1 cellular context compared by ENCODE assay signal in the genomic region with DNA sequence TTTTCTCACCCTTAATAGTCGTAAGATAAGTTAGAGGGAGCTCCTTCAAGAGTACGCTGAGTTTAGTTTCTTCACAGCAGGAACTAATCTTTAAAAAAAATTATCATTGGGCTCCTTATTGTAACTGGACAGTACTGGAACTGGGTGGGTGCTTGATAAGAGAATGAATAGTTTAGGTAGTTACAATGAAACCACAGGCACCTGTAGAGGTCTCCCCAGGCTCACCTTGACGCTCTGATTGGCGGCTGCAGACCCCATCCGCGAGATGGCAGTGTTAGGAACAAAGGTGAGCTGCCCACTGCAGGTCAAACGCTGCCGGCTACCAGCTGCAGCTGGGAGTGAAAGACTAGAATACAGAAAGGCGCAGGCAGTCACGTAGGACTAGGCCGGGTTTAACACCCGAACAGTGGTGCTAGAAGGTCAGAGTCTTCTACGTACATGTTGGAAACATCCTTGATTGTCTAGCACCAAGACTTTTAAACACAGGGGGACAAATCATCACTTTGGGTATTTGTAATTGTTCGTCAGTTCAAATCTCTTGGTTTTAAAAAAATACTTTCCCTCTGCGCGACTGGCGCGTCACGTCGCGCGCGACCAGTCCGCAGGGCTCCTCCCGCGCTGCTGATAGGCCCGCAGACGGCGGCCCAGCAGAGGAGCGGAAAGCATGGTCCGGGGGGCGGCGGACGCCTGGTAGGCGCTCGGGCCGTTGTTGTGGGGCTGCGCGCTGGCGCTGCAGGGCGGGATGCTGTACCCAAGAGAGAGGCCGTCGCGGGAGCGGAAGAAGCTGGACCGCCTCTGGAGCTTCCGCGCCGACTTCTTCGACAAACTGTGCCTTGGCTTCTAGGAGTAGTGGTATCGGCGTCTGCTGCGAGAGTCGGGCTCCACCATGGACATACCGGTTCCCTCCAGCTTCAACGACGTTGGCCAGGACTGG.
A peak's percentile ranks its signal among the peaks of the same experiment; 100 is the strongest.
TF ChIP-seq lines count a peak whose summit lies in the region.

No MANE protein-coding gene starts in this region.

TF ChIP-seq in HepG2, 621 proteins besides CTCF, POLR2A, EP300 and RAD21 (continued from another document and continues in another):
- TF ChIP-seq, protein P1, sequence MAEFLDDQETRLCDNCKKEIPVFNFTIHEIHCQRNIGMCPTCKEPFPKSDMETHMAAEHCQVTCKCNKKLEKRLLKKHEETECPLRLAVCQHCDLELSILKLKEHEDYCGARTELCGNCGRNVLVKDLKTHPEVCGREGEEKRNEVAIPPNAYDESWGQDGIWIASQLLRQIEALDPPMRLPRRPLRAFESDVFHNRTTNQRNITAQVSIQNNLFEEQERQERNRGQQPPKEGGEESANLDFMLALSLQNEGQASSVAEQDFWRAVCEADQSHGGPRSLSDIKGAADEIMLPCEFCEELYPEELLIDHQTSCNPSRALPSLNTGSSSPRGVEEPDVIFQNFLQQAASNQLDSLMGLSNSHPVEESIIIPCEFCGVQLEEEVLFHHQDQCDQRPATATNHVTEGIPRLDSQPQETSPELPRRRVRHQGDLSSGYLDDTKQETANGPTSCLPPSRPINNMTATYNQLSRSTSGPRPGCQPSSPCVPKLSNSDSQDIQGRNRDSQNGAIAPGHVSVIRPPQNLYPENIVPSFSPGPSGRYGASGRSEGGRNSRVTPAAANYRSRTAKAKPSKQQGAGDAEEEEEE (CRISPR knock-in tag; IDR thresholded peaks at IDR 0.05; ENCODE audit: borderline replicate concordance) = no peak
- TF ChIP-seq ZNF569 (CRISPR knock-in tag; IDR thresholded peaks at IDR 0.05; ENCODE audit: borderline replicate concordance) = no peak
- peak; percentile 53 for TF ChIP-seq ASH2L (IDR thresholded peaks at IDR 0.05; ENCODE audit: insufficient read length, low read depth, low read length)
- no peak for TF ChIP-seq ZNF30 (CRISPR knock-in tag; IDR thresholded peaks at IDR 0.05)
- TF ChIP-seq PAX8 (CRISPR knock-in tag; IDR thresholded peaks at IDR 0.05; ENCODE audit: borderline replicate concordance) = no peak
- TF ChIP-seq RORA (CRISPR knock-in tag; IDR thresholded peaks at IDR 0.05) = no peak
- TF ChIP-seq TOPORS (CRISPR knock-in tag; IDR thresholded peaks at IDR 0.05) = no peak; the same call in 1 of the 2 replicates
- TF ChIP-seq FOXA3 (CRISPR knock-in tag; IDR thresholded peaks at IDR 0.05) = no peak
- TF ChIP-seq, protein P2, sequence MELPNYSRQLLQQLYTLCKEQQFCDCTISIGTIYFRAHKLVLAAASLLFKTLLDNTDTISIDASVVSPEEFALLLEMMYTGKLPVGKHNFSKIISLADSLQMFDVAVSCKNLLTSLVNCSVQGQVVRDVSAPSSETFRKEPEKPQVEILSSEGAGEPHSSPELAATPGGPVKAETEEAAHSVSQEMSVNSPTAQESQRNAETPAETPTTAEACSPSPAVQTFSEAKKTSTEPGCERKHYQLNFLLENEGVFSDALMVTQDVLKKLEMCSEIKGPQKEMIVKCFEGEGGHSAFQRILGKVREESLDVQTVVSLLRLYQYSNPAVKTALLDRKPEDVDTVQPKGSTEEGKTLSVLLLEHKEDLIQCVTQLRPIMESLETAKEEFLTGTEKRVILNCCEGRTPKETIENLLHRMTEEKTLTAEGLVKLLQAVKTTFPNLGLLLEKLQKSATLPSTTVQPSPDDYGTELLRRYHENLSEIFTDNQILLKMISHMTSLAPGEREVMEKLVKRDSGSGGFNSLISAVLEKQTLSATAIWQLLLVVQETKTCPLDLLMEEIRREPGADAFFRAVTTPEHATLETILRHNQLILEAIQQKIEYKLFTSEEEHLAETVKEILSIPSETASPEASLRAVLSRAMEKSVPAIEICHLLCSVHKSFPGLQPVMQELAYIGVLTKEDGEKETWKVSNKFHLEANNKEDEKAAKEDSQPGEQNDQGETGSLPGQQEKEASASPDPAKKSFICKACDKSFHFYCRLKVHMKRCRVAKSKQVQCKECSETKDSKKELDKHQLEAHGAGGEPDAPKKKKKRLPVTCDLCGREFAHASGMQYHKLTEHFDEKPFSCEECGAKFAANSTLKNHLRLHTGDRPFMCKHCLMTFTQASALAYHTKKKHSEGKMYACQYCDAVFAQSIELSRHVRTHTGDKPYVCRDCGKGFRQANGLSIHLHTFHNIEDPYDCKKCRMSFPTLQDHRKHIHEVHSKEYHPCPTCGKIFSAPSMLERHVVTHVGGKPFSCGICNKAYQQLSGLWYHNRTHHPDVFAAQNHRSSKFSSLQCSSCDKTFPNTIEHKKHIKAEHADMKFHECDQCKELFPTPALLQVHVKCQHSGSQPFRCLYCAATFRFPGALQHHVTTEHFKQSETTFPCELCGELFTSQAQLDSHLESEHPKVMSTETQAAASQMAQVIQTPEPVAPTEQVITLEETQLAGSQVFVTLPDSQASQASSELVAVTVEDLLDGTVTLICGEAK (IDR thresholded peaks at IDR 0.05) = no peak
- TF ChIP-seq, protein P2 (CRISPR knock-in tag; IDR thresholded peaks at IDR 0.05) = peak; percentile 33; the same call in 1 of the 2 replicates
- TF ChIP-seq PCBP1 (IDR thresholded peaks at IDR 0.05; ENCODE audit: borderline replicate concordance, low read depth, low read length) = no peak
- TF ChIP-seq ZFY (CRISPR knock-in tag; IDR thresholded peaks at IDR 0.05) = peak; percentile 79
- TF ChIP-seq, protein P3, sequence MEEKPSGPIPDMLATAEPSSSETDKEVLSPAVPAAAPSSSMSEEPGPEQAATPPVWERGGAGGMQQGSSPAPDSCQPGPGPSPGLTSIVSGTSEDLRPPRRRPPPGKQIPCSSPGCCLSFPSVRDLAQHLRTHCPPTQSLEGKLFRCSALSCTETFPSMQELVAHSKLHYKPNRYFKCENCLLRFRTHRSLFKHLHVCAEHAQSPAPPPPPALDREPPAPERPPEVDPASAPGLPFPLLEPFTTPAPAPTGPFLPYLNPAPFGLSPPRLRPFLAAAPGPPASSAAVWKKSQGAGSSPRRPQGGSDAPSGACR (CRISPR knock-in tag; IDR thresholded peaks at IDR 0.05) = no peak
- TF ChIP-seq XRCC5 (optimal IDR thresholded peaks at IDR 0.05; ENCODE audit: low read length) = peak; percentile 91
- TF ChIP-seq, protein P4, sequence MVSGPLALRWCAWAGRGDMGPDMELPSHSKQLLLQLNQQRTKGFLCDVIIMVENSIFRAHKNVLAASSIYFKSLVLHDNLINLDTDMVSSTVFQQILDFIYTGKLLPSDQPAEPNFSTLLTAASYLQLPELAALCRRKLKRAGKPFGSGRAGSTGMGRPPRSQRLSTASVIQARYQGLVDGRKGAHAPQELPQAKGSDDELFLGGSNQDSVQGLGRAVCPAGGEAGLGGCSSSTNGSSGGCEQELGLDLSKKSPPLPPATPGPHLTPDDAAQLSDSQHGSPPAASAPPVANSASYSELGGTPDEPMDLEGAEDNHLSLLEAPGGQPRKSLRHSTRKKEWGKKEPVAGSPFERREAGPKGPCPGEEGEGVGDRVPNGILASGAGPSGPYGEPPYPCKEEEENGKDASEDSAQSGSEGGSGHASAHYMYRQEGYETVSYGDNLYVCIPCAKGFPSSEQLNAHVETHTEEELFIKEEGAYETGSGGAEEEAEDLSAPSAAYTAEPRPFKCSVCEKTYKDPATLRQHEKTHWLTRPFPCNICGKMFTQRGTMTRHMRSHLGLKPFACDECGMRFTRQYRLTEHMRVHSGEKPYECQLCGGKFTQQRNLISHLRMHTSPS (CRISPR knock-in tag; IDR thresholded peaks at IDR 0.05; ENCODE audit: low read depth) = no peak
- TF ChIP-seq, protein P5, sequence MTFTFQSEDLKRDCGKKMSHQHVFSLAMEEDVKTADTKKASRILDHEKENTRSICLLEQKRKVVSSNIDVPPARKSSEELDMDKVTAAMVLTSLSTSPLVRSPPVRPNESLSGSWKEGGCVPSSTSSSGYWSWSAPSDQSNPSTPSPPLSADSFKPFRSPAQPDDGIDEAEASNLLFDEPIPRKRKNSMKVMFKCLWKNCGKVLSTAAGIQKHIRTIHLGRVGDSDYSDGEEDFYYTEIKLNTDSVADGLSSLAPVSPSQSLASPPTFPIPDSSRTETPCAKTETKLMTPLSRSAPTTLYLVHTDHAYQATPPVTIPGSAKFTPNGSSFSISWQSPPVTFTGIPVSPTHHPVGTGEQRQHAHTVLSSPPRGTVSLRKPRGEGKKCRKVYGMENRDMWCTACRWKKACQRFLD (CRISPR knock-in tag; IDR thresholded peaks at IDR 0.05; ENCODE audit: borderline replicate concordance) = 0 out of 2 replicates have a peak, but pooled peaks have one; percentile 35
- no peak for TF ChIP-seq BHLHE40 (IDR thresholded peaks at IDR 0.05; ENCODE audit: low read length)
- TF ChIP-seq ZNF383 (CRISPR knock-in tag; IDR thresholded peaks at IDR 0.05; ENCODE audit: borderline replicate concordance) = no peak
- TF ChIP-seq PTBP1 (IDR thresholded peaks at IDR 0.05; ENCODE audit: low read depth, low read length, poor library complexity, severe bottlenecking) = no peak
- TF ChIP-seq ZNF441 (CRISPR knock-in tag; IDR thresholded peaks at IDR 0.05; ENCODE audit: borderline replicate concordance) = no peak
- TF ChIP-seq, protein P6, sequence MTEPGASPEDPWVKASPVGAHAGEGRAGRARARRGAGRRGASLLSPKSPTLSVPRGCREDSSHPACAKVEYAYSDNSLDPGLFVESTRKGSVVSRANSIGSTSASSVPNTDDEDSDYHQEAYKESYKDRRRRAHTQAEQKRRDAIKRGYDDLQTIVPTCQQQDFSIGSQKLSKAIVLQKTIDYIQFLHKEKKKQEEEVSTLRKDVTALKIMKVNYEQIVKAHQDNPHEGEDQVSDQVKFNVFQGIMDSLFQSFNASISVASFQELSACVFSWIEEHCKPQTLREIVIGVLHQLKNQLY (CRISPR knock-in tag; IDR thresholded peaks at IDR 0.05) = no peak
- TF ChIP-seq SMC3 (IDR thresholded peaks at IDR 0.05; ENCODE audit: low read length) = peak; percentile 53; the same call in 1 of the 2 replicates
- TF ChIP-seq, protein P7, sequence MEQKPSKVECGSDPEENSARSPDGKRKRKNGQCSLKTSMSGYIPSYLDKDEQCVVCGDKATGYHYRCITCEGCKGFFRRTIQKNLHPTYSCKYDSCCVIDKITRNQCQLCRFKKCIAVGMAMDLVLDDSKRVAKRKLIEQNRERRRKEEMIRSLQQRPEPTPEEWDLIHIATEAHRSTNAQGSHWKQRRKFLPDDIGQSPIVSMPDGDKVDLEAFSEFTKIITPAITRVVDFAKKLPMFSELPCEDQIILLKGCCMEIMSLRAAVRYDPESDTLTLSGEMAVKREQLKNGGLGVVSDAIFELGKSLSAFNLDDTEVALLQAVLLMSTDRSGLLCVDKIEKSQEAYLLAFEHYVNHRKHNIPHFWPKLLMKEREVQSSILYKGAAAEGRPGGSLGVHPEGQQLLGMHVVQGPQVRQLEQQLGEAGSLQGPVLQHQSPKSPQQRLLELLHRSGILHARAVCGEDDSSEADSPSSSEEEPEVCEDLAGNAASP (CRISPR knock-in tag; IDR thresholded peaks at IDR 0.05; ENCODE audit: borderline replicate concordance) = no peak
- TF ChIP-seq MIXL1 (CRISPR knock-in tag; IDR thresholded peaks at IDR 0.05) = 0 out of 2 replicates have a peak, but pooled peaks have one; percentile 29
- TF ChIP-seq ZNF136 (CRISPR knock-in tag; IDR thresholded peaks at IDR 0.05; ENCODE audit: low read depth) = no peak; the same call in 1 of the 2 replicates
- TF ChIP-seq, protein P8, sequence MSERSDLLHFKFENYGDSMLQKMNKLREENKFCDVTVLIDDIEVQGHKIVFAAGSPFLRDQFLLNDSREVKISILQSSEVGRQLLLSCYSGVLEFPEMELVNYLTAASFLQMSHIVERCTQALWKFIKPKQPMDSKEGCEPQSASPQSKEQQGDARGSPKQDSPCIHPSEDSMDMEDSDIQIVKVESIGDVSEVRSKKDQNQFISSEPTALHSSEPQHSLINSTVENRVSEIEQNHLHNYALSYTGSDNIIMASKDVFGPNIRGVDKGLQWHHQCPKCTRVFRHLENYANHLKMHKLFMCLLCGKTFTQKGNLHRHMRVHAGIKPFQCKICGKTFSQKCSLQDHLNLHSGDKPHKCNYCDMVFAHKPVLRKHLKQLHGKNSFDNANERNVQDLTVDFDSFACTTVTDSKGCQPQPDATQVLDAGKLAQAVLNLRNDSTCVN (CRISPR knock-in tag; IDR thresholded peaks at IDR 0.05; ENCODE audit: borderline replicate concordance) = no peak
- TF ChIP-seq, protein P9, sequence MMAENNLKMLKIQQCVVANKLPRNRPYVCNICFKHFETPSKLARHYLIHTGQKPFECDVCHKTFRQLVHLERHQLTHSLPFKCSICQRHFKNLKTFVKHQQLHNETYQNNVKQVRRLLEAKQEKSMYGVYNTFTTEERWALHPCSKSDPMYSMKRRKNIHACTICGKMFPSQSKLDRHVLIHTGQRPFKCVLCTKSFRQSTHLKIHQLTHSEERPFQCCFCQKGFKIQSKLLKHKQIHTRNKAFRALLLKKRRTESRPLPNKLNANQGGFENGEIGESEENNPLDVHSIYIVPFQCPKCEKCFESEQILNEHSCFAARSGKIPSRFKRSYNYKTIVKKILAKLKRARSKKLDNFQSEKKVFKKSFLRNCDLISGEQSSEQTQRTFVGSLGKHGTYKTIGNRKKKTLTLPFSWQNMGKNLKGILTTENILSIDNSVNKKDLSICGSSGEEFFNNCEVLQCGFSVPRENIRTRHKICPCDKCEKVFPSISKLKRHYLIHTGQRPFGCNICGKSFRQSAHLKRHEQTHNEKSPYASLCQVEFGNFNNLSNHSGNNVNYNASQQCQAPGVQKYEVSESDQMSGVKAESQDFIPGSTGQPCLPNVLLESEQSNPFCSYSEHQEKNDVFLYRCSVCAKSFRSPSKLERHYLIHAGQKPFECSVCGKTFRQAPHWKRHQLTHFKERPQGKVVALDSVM (CRISPR knock-in tag; IDR thresholded peaks at IDR 0.05) = no peak
- 0 out of 2 replicates have a peak, but pooled peaks have one; percentile 43 for TF ChIP-seq BRD4 (CRISPR knock-in tag; IDR thresholded peaks at IDR 0.05)
- no peak for TF ChIP-seq SNAPC2 (CRISPR knock-in tag; IDR thresholded peaks at IDR 0.05)
- no peak for TF ChIP-seq TRIM24 (CRISPR knock-in tag; IDR thresholded peaks at IDR 0.05)
- TF ChIP-seq, protein P10, sequence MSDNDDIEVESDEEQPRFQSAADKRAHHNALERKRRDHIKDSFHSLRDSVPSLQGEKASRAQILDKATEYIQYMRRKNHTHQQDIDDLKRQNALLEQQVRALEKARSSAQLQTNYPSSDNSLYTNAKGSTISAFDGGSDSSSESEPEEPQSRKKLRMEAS (IDR thresholded peaks at IDR 0.05) = peak; percentile 25; the same call in 1 of the 2 replicates
- 0 out of 2 replicates have a peak, but pooled peaks have one; percentile 22 for TF ChIP-seq ZNF552 (CRISPR knock-in tag; IDR thresholded peaks at IDR 0.05; ENCODE audit: borderline replicate concordance)
